In genomic region chr22:44670220-44670983, GRCh38 we compare ENCODE assay signal across 15 cellular contexts. TPM values are rescaled to one million over a fixed set of nuclear protein-coding genes. Genes with fewer than 3 reads are reported as not detected.
DNase-seq lines count a peak whose midpoint lies in the region; ATAC-seq and TF ChIP-seq lines count a peak whose summit lies in the region.
"Had no signal": no experiment of that assay in that cellular context is flagged by ENCODE, and none has a peak within 500 bp of the region (broad histone marks: within the 10 kb centered on the region; RNA-seq: fewer than 3 reads in every experiment).

No MANE protein-coding gene starts in this region.

- H3K4me3 Mint-ChIP-seq in activated naive CD8-positive, alpha-beta T cell = peak overlapping the region; percentile 17
- no peak overlapping the region for H3K4me3 Mint-ChIP-seq in activated naive CD8-positive, alpha-beta T cell treated with anti-CD3 and anti-CD28 coated beads, Interleukin-2, amount 50 U/mL, for 24 hours
- H3K4me3 Mint-ChIP-seq in IgD-negative memory B cell = peak overlapping the region; percentile 60 to 87 (median 68)
- peak overlapping the region; percentile 71 to 87 (median 73) for H3K4me3 Mint-ChIP-seq in immature natural killer cell
- H3K4me3 Mint-ChIP-seq in osteocyte (ENCODE audit: unreplicated experiment) = peak overlapping the region; percentile 24

- H3K36me3 Mint-ChIP-seq in activated naive CD8-positive, alpha-beta T cell = no peaks in the 10 kb centered on the region
- H3K36me3 Mint-ChIP-seq in activated naive CD8-positive, alpha-beta T cell treated with anti-CD3 and anti-CD28 coated beads, Interleukin-2, amount 50 U/mL, for 24 hours (ENCODE audit: low read depth) = no peaks in the 10 kb centered on the region
- H3K36me3 Mint-ChIP-seq in IgD-negative memory B cell (no peaks in the 10 kb centered on the region), immature natural killer cell (peaks cover 0 to 4% (median 0%) of the 10 kb centered on the region in 3 donors), osteocyte (ENCODE audit: unreplicated experiment) (no peaks in the 10 kb centered on the region)

- H3K27me3 Mint-ChIP-seq in activated naive CD8-positive, alpha-beta T cell = no peaks in the 10 kb centered on the region
- H3K27me3 Mint-ChIP-seq in activated naive CD8-positive, alpha-beta T cell treated with anti-CD3 and anti-CD28 coated beads, Interleukin-2, amount 50 U/mL, for 24 hours = no peaks in the 10 kb centered on the region
- H3K27me3 Mint-ChIP-seq in IgD-negative memory B cell (peaks cover 29% of the 10 kb centered on the region), immature natural killer cell (ENCODE audit: low read depth in 3 of 3) (peaks cover 3 to 13% (median 10%) of the 10 kb centered on the region in 3 donors), osteocyte (ENCODE audit: unreplicated experiment) (peaks cover 48% of the 10 kb centered on the region)

- ATAC-seq in activated naive CD8-positive, alpha-beta T cell treated with anti-CD3 and anti-CD28 coated beads, Interleukin-2, amount 50 U/mL, for 24 hours = no peak
- ATAC-seq in HG02623 (IDR thresholded peaks at IDR 0.05; ENCODE audit: unreplicated experiment) = no peak
- no peak for ATAC-seq in GM19035 (IDR thresholded peaks at IDR 0.05; ENCODE audit: unreplicated experiment)
- no peak for ATAC-seq in HG02885 (IDR thresholded peaks at IDR 0.05; ENCODE audit: poor library complexity, unreplicated experiment)

- H3K4me1 Mint-ChIP-seq in activated naive CD8-positive, alpha-beta T cell (ENCODE audit: low read depth) = peaks cover 52% of the 10 kb centered on the region
- peaks cover 46% of the 10 kb centered on the region for H3K4me1 Mint-ChIP-seq in activated naive CD8-positive, alpha-beta T cell treated with anti-CD3 and anti-CD28 coated beads, Interleukin-2, amount 50 U/mL, for 24 hours
- H3K4me1 Mint-ChIP-seq in IgD-negative memory B cell = peaks cover 6 to 8% (median 7%) of the 10 kb centered on the region in 3 donors
- H3K4me1 Mint-ChIP-seq in immature natural killer cell = peaks cover 72 to 78% of the 10 kb centered on the region in 2 donors
- H3K4me1 Mint-ChIP-seq in osteocyte (ENCODE audit: unreplicated experiment) = peaks cover 3% of the 10 kb centered on the region

- peak overlapping the region; percentile 22 for H3K27ac Mint-ChIP-seq in activated naive CD8-positive, alpha-beta T cell
- no peak overlapping the region for H3K27ac Mint-ChIP-seq in activated naive CD8-positive, alpha-beta T cell treated with anti-CD3 and anti-CD28 coated beads, Interleukin-2, amount 50 U/mL, for 24 hours
- no peak overlapping the region for H3K27ac Mint-ChIP-seq in IgD-negative memory B cell
- H3K27ac Mint-ChIP-seq in immature natural killer cell = peak overlapping the region; percentile 78 to 95 (median 88)
- H3K27ac Mint-ChIP-seq in osteocyte (ENCODE audit: unreplicated experiment) = no peak overlapping the region

- no peak for TF ChIP-seq CTCF in osteocyte (IDR thresholded peaks at IDR 0.05)

- H3K9me3 Mint-ChIP-seq in activated naive CD8-positive, alpha-beta T cell (ENCODE audit: low read depth) = no peaks in the 10 kb centered on the region
- no peaks in the 10 kb centered on the region for H3K9me3 Mint-ChIP-seq in activated naive CD8-positive, alpha-beta T cell treated with anti-CD3 and anti-CD28 coated beads, Interleukin-2, amount 50 U/mL, for 24 hours
- H3K9me3 Mint-ChIP-seq in IgD-negative memory B cell (peaks cover 0 to 1% (median 0%) of the 10 kb centered on the region in 3 donors), immature natural killer cell (no peaks in the 10 kb centered on the region), osteocyte (ENCODE audit: unreplicated experiment) (no peaks in the 10 kb centered on the region)

- DNase-seq in activated naive CD8-positive, alpha-beta T cell treated with anti-CD3 and anti-CD28 coated beads, Interleukin-2, amount 50 U/mL, for 24 hours = no peak
- DNase-seq in immature natural killer cell (no peak), osteocyte (ENCODE audit: extremely low spot score, unreplicated experiment) (no peak)
- DNase-seq: adrenal gland; effector CD8-positive, alpha-beta T cell; NCI-H187 treated with DMSO at 0.1 percent for 48 hours; NCI-H446; NK-92 treated with Interleukin-12 subunit alpha and Interleukin-12 subunit beta, amount 100 ng/mL, for 24 hours; stimulated activated CD4-positive, alpha-beta T cell treated with anti-CD3 and anti-CD28 coated beads, Interleukin-4, amount 100 ng/mL, for 4 hours; stimulated activated CD8-positive, alpha-beta memory T cell treated with anti-CD3 and anti-CD28 coated beads, Interleukin-4, amount 100 ng/mL, for 48 hours had no signal

RNA-seq across cellular contexts. Expression of gene PRR5, which starts 31.6 kb away (rescaled TPM):
- polyA plus RNA-seq in IgD-negative memory B cell (40.3 TPM), immature natural killer cell (100 to 1,000 TPM; 102 to 168 (median 112) TPM)
- total RNA-seq in osteocyte = 13.5 and 14.8 TPM in 2 replicates

Comparison
In these comparisons a context has a peak if more than half of its experiments do, and no peak if none do; other contexts are left out.
1. H3K27ac Mint-ChIP-seq: peak in activated naive CD8-positive, alpha-beta T cell (single experiment) and immature natural killer cell (6 of 6); none in activated naive CD8-positive, alpha-beta T cell treated with anti-CD3 and anti-CD28 coated beads, Interleukin-2, amount 50 U/mL, for 24 hours (single experiment), IgD-negative memory B cell (0 of 3) and osteocyte (single experiment).